8 cellular contexts compared by ENCODE assay signal in genomic region chr5:129904667-129905466, GRCh38. TPM values are rescaled to one million over a fixed set of nuclear protein-coding genes. Genes with fewer than 3 reads are reported as not detected.
A peak's percentile ranks its signal among the peaks of the same experiment; 100 is the strongest.
DNase-seq lines count a peak whose midpoint lies in the region; ATAC-seq and TF ChIP-seq lines count a peak whose summit lies in the region.

No MANE protein-coding gene starts in this region.

- peak overlapping the region; percentile 43 for H3K27ac ChIP-seq in trophoblast cell (ENCODE audit: low read depth, low read length)

- peak overlapping the region; percentile 13 for H4K8ac ChIP-seq in trophoblast cell (ENCODE audit: low read depth, low read length)

- peak overlapping the region; percentile 34 for H4K91ac ChIP-seq in trophoblast cell (ENCODE audit: low read depth, low read length)

- no peak for TF ChIP-seq CTCF in activated CD8-positive, alpha-beta T cell treated with anti-CD3 and anti-CD28 coated beads for 36 hours (IDR thresholded peaks at IDR 0.05)

- H4K12ac ChIP-seq in trophoblast cell (ENCODE audit: low read depth, low read length) = no peak overlapping the region

- no peaks in the 10 kb centered on the region for H3K9me3 ChIP-seq in trophoblast cell (ENCODE audit: insufficient read depth, low read depth, low read length)

- H3K4ac ChIP-seq in trophoblast cell (ENCODE audit: low read depth, low read length) = no peak overlapping the region

- H2BK120ac ChIP-seq in trophoblast cell (ENCODE audit: insufficient read depth, low read length, poor library complexity) = no peak overlapping the region

- peaks cover 36% of the 10 kb centered on the region for H3K27me3 Mint-ChIP-seq in activated naive CD4-positive, alpha-beta T cell treated with anti-CD3 and anti-CD28 coated beads for 36 hours (ENCODE audit: low read depth)
- peaks cover 39% of the 10 kb centered on the region for H3K27me3 Mint-ChIP-seq in activated CD8-positive, alpha-beta T cell treated with anti-CD3 and anti-CD28 coated beads for 36 hours

- H3K9me3 Mint-ChIP-seq in activated naive CD4-positive, alpha-beta T cell treated with anti-CD3 and anti-CD28 coated beads for 36 hours = no peaks in the 10 kb centered on the region
- H3K9me3 Mint-ChIP-seq in activated CD8-positive, alpha-beta T cell treated with anti-CD3 and anti-CD28 coated beads for 36 hours = no peaks in the 10 kb centered on the region

- POLR2A ChIA-PET in activated CD8-positive, alpha-beta T cell treated with anti-CD3 and anti-CD28 coated beads for 36 hours (lab: Charles Lee) = no interaction called here

- peak overlapping the region; percentile 91 for H3K4me3 ChIP-seq in trophoblast cell (ENCODE audit: low read depth, low read length)

- H3K79me2 ChIP-seq in trophoblast cell (ENCODE audit: control insufficient read depth, insufficient read depth, low read length, poor library complexity) = peaks cover 4% of the 10 kb centered on the region

- H3K4me1 Mint-ChIP-seq in activated naive CD4-positive, alpha-beta T cell treated with anti-CD3 and anti-CD28 coated beads for 36 hours (ENCODE audit: low read depth) = peaks cover 13% of the 10 kb centered on the region
- H3K4me1 Mint-ChIP-seq in activated CD8-positive, alpha-beta T cell treated with anti-CD3 and anti-CD28 coated beads for 36 hours (ENCODE audit: low read depth) = peaks cover 12% of the 10 kb centered on the region

- H3K14ac ChIP-seq in trophoblast cell (ENCODE audit: low read length) = peak overlapping the region; percentile 2

- H3K79me1 ChIP-seq in trophoblast cell (ENCODE audit: low read length) = peaks cover 14% of the 10 kb centered on the region

- H3K18ac ChIP-seq in trophoblast cell (ENCODE audit: low read length) = peak overlapping the region; percentile 12

- peak overlapping the region; percentile 87 for H3K9ac ChIP-seq in trophoblast cell (ENCODE audit: low read length)

- no peaks in the 10 kb centered on the region for H3K36me3 Mint-ChIP-seq in activated naive CD4-positive, alpha-beta T cell treated with anti-CD3 and anti-CD28 coated beads for 36 hours (ENCODE audit: low read depth)
- no peaks in the 10 kb centered on the region for H3K36me3 Mint-ChIP-seq in activated CD8-positive, alpha-beta T cell treated with anti-CD3 and anti-CD28 coated beads for 36 hours (ENCODE audit: low read depth)

- H3K4me3 Mint-ChIP-seq in activated naive CD4-positive, alpha-beta T cell treated with anti-CD3 and anti-CD28 coated beads for 36 hours = peak overlapping the region; percentile 53
- peak overlapping the region; percentile 54 for H3K4me3 Mint-ChIP-seq in activated CD8-positive, alpha-beta T cell treated with anti-CD3 and anti-CD28 coated beads for 36 hours

- DNase-seq in activated naive CD4-positive, alpha-beta T cell treated with anti-CD3 and anti-CD28 coated beads for 36 hours = no peak
- DNase-seq in activated naive CD4-positive, alpha-beta T cell (lab: John Stamatoyannopoulos, UW) = no peak
- no peak for DNase-seq in activated CD8-positive, alpha-beta T cell treated with anti-CD3 and anti-CD28 coated beads for 36 hours
- DNase-seq in head of caudate nucleus = peak in 24 of 42 donors; percentile 5 to 68 (median 31)
- DNase-seq in trophoblast cell = peak in 1 of 2 donors; percentile 43
- DNase-seq in NCI-H2227 treated with DMSO at 0.1 percent for 48 hours (lab: John Stamatoyannopoulos, UW) = no peak
- DNase-seq in cerebellar cortex (ENCODE audit: low spot score) = no peak

- peak overlapping the region; percentile 82 for H2AFZ ChIP-seq in trophoblast cell (ENCODE audit: insufficient read depth, low read length, poor library complexity)

- peak; percentile 35 for ATAC-seq in HG02981 (IDR thresholded peaks at IDR 0.05; ENCODE audit: unreplicated experiment)
- peak; percentile 41 for ATAC-seq in activated CD8-positive, alpha-beta T cell treated with anti-CD3 and anti-CD28 coated beads for 36 hours

- H3K27me3 ChIP-seq in trophoblast cell (ENCODE audit: insufficient read depth, low read length) = peaks cover 14% of the 10 kb centered on the region

- no peak overlapping the region for H2BK5ac ChIP-seq in trophoblast cell (ENCODE audit: low read depth, low read length, poor library complexity)

- no peak overlapping the region for H3K23ac ChIP-seq in trophoblast cell (ENCODE audit: low read length)

- H3K4me1 ChIP-seq in trophoblast cell (ENCODE audit: control insufficient read depth in 1 of 2, insufficient read depth in 2 of 2, low read length in 2 of 2) = peaks cover 11 to 12% of the 10 kb centered on the region in 2 experiments

- H2BK12ac ChIP-seq in trophoblast cell (ENCODE audit: low read length) = peak overlapping the region; percentile 8

- CTCF ChIA-PET in activated naive CD4-positive, alpha-beta T cell treated with anti-CD3 and anti-CD28 coated beads for 36 hours (lab: Charles Lee) = no interaction called here
- CTCF ChIA-PET in activated CD8-positive, alpha-beta T cell treated with anti-CD3 and anti-CD28 coated beads for 36 hours (lab: Charles Lee) = interaction anchor here (1.1 kb wide), 1 partner anchor 53 kb away, joined by 3 read pairs; no protein-coding TSS in a partner anchor

- H3K4me2 ChIP-seq in trophoblast cell (ENCODE audit: low read length) = peak overlapping the region; percentile 100

- no peaks in the 10 kb centered on the region for H3K36me3 ChIP-seq in trophoblast cell (ENCODE audit: control insufficient read depth in 1 of 2, insufficient read depth in 2 of 2, low read length in 2 of 2)

- intact Hi-C loops in activated naive CD4-positive, alpha-beta T cell treated with anti-CD3 and anti-CD28 coated beads for 36 hours (cut with micrococcal nuclease) = loop anchor here (5.0 kb wide), 1 partner anchor 1207 kb away; no protein-coding TSS in a partner anchor
- intact Hi-C loops in activated CD8-positive, alpha-beta T cell treated with anti-CD3 and anti-CD28 coated beads for 36 hours (cut with micrococcal nuclease) = no loop called here
- intact Hi-C loops in head of caudate nucleus (cut with DNase I) = loop anchor here (10.0 kb wide), 1 partner anchor 1200 kb away; no protein-coding TSS in a partner anchor

- H3K27ac Mint-ChIP-seq in activated naive CD4-positive, alpha-beta T cell treated with anti-CD3 and anti-CD28 coated beads for 36 hours = no peak overlapping the region
- no peak overlapping the region for H3K27ac Mint-ChIP-seq in activated CD8-positive, alpha-beta T cell treated with anti-CD3 and anti-CD28 coated beads for 36 hours

- no peak overlapping the region for H2AK5ac ChIP-seq in trophoblast cell (ENCODE audit: low read length)

- no CpG with 5 or more reads among the region's 103 CpGs for WGBS in trophoblast cell (ENCODE audit: extremely low coverage, insufficient coverage, insufficient read length)

RNA-seq across cellular contexts. Expression of gene CHSY3, which starts 0.6 kb away (rescaled TPM):
- not detected for total RNA-seq in activated naive CD4-positive, alpha-beta T cell treated with anti-CD3 and anti-CD28 coated beads for 36 hours
- not detected for total RNA-seq in activated CD8-positive, alpha-beta T cell treated with anti-CD3 and anti-CD28 coated beads for 36 hours
- 1.4 and 1.5 TPM in 2 replicates for polyA plus RNA-seq in trophoblast cell (2013)

Comparison
In these comparisons a context has a peak if more than half of its experiments do, and no peak if none do; other contexts are left out.
1. DNase-seq: peak in head of caudate nucleus (24 of 42); none in activated naive CD4-positive, alpha-beta T cell treated with anti-CD3 and anti-CD28 coated beads for 36 hours (single experiment), activated naive CD4-positive, alpha-beta T cell (0 of 4), activated CD8-positive, alpha-beta T cell treated with anti-CD3 and anti-CD28 coated beads for 36 hours (single experiment), NCI-H2227 treated with DMSO at 0.1 percent for 48 hours (single experiment) and cerebellar cortex (single experiment).